ENCODE assay signal across 1 cellular context in genomic region chr6:38045701-38046305, GRCh38.
TF ChIP-seq lines count a peak whose summit lies in the region.

No MANE protein-coding gene starts in this region.

TF ChIP-seq in HepG2, 621 proteins besides CTCF, POLR2A, EP300 and RAD21 (continued from another document):
- TF ChIP-seq ATF2 (CRISPR knock-in tag; IDR thresholded peaks at IDR 0.05) (peak; percentile 31; the same call in 1 of the 2 replicates), ZBTB43 (CRISPR knock-in tag; conservative IDR thresholded peaks at IDR 0.05) (peak; percentile 56; the same call in 1 of the 2 replicates), ZNF510 (CRISPR knock-in tag; IDR thresholded peaks at IDR 0.05; ENCODE audit: low read depth) (peak; percentile 88; the same call in 1 of the 2 replicates), ZNF788 (CRISPR knock-in tag; IDR thresholded peaks at IDR 0.05; ENCODE audit: borderline replicate concordance) (no peak), ZNF713 (CRISPR knock-in tag; IDR thresholded peaks at IDR 0.05) (no peak), FOXA3 (CRISPR knock-in tag; IDR thresholded peaks at IDR 0.05) (peak; percentile 75), GFI1 (CRISPR knock-in tag; IDR thresholded peaks at IDR 0.05; ENCODE audit: borderline replicate concordance) (peak; percentile 80), POLR2AphosphoS5 (IDR thresholded peaks at IDR 0.05; ENCODE audit: low read depth, low read length) (peak; percentile 34; the same call in 1 of the 2 replicates), POGZ (CRISPR knock-in tag; IDR thresholded peaks at IDR 0.05) (peak; percentile 63), FOXA1 (IDR thresholded peaks at IDR 0.05) (no peak), FOXA1 (CRISPR knock-in tag; IDR thresholded peaks at IDR 0.05) (peak; percentile 58), BHLHE40 (IDR thresholded peaks at IDR 0.05; ENCODE audit: low read length) (no peak), ZSCAN9 (CRISPR knock-in tag; IDR thresholded peaks at IDR 0.05; ENCODE audit: borderline replicate concordance) (peak; percentile 17; the same call in 1 of the 2 replicates), HHEX (CRISPR knock-in tag; IDR thresholded peaks at IDR 0.05) (peak; percentile 21; the same call in 1 of the 2 replicates), FOXJ3 (CRISPR knock-in tag; IDR thresholded peaks at IDR 0.05; ENCODE audit: borderline replicate concordance) (peak; percentile 88; the same call in 1 of the 2 replicates), ZNF260 (CRISPR knock-in tag; IDR thresholded peaks at IDR 0.05; ENCODE audit: borderline replicate concordance, low read depth) (no peak), TCF7L2 (IDR thresholded peaks at IDR 0.05; ENCODE audit: low read depth, low read length) (peak; percentile 86), NFE2L2 (IDR thresholded peaks at IDR 0.05; ENCODE audit: low read length) (no peak), MTA1 (CRISPR knock-in tag; IDR thresholded peaks at IDR 0.05; ENCODE audit: borderline replicate concordance) (no peak)
- TF ChIP-seq, protein P1, sequence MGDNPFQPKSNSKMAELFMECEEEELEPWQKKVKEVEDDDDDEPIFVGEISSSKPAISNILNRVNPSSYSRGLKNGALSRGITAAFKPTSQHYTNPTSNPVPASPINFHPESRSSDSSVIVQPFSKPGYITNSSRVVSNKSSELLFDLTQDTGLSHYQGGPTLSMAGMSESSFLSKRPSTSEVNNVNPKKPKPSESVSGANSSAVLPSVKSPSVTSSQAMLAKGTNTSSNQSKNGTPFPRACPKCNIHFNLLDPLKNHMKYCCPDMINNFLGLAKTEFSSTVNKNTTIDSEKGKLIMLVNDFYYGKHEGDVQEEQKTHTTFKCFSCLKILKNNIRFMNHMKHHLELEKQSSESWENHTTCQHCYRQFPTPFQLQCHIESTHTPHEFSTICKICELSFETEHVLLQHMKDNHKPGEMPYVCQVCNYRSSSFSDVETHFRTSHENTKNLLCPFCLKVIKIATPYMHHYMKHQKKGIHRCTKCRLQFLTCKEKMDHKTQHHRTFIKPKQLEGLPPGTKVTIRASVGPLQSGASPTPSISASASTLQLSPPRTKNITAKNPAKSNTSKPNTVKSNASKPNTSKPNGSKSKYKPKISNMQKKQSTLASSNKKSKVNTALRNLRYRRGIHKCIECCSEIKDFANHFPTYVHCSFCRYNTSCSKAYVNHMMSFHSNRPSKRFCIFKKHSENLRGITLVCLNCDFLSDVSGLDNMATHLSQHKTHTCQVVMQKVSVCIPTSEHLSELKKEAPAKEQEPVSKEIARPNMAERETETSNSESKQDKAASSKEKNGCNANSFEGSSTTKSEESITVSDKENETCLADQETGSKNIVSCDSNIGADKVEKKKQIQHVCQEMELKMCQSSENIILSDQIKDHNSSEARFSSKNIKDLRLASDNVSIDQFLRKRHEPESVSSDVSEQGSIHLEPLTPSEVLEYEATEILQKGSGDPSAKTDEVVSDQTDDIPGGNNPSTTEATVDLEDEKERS (CRISPR knock-in tag; IDR thresholded peaks at IDR 0.05), result no peak
- TF ChIP-seq, protein P2, sequence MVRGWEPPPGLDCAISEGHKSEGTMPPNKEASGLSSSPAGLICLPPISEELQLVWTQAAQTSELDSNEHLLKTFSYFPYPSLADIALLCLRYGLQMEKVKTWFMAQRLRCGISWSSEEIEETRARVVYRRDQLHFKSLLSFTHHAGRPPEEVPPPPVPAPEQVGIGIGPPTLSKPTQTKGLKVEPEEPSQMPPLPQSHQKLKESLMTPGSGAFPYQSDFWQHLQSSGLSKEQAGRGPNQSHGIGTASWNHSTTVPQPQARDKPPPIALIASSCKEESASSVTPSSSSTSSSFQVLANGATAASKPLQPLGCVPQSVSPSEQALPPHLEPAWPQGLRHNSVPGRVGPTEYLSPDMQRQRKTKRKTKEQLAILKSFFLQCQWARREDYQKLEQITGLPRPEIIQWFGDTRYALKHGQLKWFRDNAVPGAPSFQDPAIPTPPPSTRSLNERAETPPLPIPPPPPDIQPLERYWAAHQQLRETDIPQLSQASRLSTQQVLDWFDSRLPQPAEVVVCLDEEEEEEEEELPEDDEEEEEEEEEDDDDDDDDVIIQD (CRISPR knock-in tag; IDR thresholded peaks at IDR 0.05; ENCODE audit: low read depth), result peak; percentile 84; the same call in 1 of the 2 replicates
- TF ChIP-seq, protein P3, sequence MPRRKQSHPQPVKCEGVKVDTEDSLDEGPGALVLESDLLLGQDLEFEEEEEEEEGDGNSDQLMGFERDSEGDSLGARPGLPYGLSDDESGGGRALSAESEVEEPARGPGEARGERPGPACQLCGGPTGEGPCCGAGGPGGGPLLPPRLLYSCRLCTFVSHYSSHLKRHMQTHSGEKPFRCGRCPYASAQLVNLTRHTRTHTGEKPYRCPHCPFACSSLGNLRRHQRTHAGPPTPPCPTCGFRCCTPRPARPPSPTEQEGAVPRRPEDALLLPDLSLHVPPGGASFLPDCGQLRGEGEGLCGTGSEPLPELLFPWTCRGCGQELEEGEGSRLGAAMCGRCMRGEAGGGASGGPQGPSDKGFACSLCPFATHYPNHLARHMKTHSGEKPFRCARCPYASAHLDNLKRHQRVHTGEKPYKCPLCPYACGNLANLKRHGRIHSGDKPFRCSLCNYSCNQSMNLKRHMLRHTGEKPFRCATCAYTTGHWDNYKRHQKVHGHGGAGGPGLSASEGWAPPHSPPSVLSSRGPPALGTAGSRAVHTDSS (CRISPR knock-in tag; conservative IDR thresholded peaks at IDR 0.05), result no peak
- TF ChIP-seq, protein P4, sequence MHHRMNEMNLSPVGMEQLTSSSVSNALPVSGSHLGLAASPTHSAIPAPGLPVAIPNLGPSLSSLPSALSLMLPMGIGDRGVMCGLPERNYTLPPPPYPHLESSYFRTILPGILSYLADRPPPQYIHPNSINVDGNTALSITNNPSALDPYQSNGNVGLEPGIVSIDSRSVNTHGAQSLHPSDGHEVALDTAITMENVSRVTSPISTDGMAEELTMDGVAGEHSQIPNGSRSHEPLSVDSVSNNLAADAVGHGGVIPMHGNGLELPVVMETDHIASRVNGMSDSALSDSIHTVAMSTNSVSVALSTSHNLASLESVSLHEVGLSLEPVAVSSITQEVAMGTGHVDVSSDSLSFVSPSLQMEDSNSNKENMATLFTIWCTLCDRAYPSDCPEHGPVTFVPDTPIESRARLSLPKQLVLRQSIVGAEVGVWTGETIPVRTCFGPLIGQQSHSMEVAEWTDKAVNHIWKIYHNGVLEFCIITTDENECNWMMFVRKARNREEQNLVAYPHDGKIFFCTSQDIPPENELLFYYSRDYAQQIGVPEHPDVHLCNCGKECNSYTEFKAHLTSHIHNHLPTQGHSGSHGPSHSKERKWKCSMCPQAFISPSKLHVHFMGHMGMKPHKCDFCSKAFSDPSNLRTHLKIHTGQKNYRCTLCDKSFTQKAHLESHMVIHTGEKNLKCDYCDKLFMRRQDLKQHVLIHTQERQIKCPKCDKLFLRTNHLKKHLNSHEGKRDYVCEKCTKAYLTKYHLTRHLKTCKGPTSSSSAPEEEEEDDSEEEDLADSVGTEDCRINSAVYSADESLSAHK (CRISPR knock-in tag; IDR thresholded peaks at IDR 0.05; ENCODE audit: borderline replicate concordance), result no peak
- TF ChIP-seq, protein P5, sequence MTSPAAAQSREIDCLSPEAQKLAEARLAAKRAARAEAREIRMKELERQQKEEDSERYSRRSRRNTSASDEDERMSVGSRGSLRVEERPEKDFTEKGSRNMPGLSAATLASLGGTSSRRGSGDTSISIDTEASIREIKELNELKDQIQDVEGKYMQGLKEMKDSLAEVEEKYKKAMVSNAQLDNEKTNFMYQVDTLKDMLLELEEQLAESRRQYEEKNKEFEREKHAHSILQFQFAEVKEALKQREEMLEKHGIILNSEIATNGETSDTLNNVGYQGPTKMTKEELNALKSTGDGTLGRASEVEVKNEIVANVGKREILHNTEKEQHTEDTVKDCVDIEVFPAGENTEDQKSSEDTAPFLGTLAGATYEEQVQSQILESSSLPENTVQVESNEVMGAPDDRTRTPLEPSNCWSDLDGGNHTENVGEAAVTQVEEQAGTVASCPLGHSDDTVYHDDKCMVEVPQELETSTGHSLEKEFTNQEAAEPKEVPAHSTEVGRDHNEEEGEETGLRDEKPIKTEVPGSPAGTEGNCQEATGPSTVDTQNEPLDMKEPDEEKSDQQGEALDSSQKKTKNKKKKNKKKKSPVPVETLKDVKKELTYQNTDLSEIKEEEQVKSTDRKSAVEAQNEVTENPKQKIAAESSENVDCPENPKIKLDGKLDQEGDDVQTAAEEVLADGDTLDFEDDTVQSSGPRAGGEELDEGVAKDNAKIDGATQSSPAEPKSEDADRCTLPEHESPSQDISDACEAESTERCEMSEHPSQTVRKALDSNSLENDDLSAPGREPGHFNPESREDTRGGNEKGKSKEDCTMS (CRISPR knock-in tag; conservative IDR thresholded peaks at IDR 0.05), result no peak
- TF ChIP-seq, protein P6, sequence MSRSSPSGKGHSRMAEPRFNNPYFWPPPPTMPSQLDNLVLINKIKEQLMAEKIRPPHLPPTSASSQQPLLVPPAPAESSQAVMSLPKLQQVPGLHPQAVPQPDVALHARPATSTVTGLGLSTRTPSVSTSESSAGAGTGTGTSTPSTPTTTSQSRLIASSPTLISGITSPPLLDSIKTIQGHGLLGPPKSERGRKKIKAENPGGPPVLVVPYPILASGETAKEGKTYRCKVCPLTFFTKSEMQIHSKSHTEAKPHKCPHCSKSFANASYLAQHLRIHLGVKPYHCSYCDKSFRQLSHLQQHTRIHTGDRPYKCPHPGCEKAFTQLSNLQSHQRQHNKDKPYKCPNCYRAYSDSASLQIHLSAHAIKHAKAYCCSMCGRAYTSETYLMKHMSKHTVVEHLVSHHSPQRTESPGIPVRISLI (CRISPR knock-in tag; IDR thresholded peaks at IDR 0.05; ENCODE audit: borderline replicate concordance), result peak; percentile 45; the same call in 1 of the 2 replicates
